ENCODE assay signal across 8 cellular contexts in genomic region chr10:26860542-26861325, GRCh38. TPM values are rescaled to one million over a fixed set of nuclear protein-coding genes. Genes with fewer than 3 reads are reported as not detected.
A peak's percentile ranks its signal among the peaks of the same experiment; 100 is the strongest.
DNase-seq lines count a peak whose midpoint lies in the region; ATAC-seq and TF ChIP-seq lines count a peak whose summit lies in the region.

TSS of gene ABI1 (minus strand) at chr10:26860958. CDS start at chr10:26860863, 95 bp downstream.

- TF ChIP-seq CTCF in GM10266 (IDR thresholded peaks at IDR 0.05; ENCODE audit: control insufficient read depth, insufficient read depth, low read depth, missing control alignments) (peak; percentile 63), suprapubic skin (IDR thresholded peaks at IDR 0.05) (peak in 1 of 2 donors; percentile 89)

- TF ChIP-seq POLR2A in suprapubic skin (IDR thresholded peaks at IDR 0.05) = peak in 1 of 2 donors; percentile 82

- H3K27ac ChIP-seq in suprapubic skin = peak within 1 kb of the TSS; percentile 98

- peaks cover 5 to 10% of the 10 kb centered on the region in 2 donors for H3K36me3 Mint-ChIP-seq in activated naive CD4-positive, alpha-beta T cell treated with anti-CD3 and anti-CD28 coated beads, Interleukin-2, amount 50 U/mL, for 72 hours

- no peaks in the 10 kb centered on the region for H3K9me3 Mint-ChIP-seq in activated naive CD4-positive, alpha-beta T cell treated with anti-CD3 and anti-CD28 coated beads, Interleukin-2, amount 50 U/mL, for 72 hours

- peak; percentile 74 for ATAC-seq in HG02588 (IDR thresholded peaks at IDR 0.05; ENCODE audit: unreplicated experiment)
- peak; percentile 86 to 94 for ATAC-seq in activated naive CD4-positive, alpha-beta T cell treated with anti-CD3 and anti-CD28 coated beads, Interleukin-2, amount 50 U/mL, for 72 hours

- peaks cover 35% of the 10 kb centered on the region for H3K4me1 ChIP-seq in suprapubic skin

- WGBS in suprapubic skin = under 1% methylated on average over 39 of the region's 57 CpGs

- no peaks in the 10 kb centered on the region for H3K9me3 ChIP-seq in suprapubic skin

- TF ChIP-seq EP300 in suprapubic skin (IDR thresholded peaks at IDR 0.05) = no peak

- DNase-seq in GM10266 (ENCODE audit: extremely low spot score) (peak; percentile 95), NCI-H1092 treated with DMSO at 0.1 percent for 48 hours (lab: John Stamatoyannopoulos, UW) (peak; percentile 97), SKM-1 (lab: John Stamatoyannopoulos, UW; ENCODE audit: unreplicated experiment) (peak; percentile 80), globus pallidus (ENCODE audit: low spot score) (peak; percentile 99), nucleus accumbens (lab: John Stamatoyannopoulos, UW) (peak; percentile 69 to 100 (median 97)), suprapubic skin (ENCODE audit: low spot score in 2 of 2) (peak; percentile 98 to 99)
- peak; percentile 97 to 99 for DNase-seq in activated naive CD4-positive, alpha-beta T cell treated with anti-CD3 and anti-CD28 coated beads, Interleukin-2, amount 50 U/mL, for 72 hours (ENCODE audit: low spot score in 2 of 2)

- H3K27me3 ChIP-seq in suprapubic skin = no peaks in the 10 kb centered on the region

- no peaks in the 10 kb centered on the region for H3K36me3 ChIP-seq in suprapubic skin

- H3K27ac Mint-ChIP-seq in activated naive CD4-positive, alpha-beta T cell treated with anti-CD3 and anti-CD28 coated beads, Interleukin-2, amount 50 U/mL, for 72 hours = peak within 1 kb of the TSS; percentile 98 to 99

- peak within 1 kb of the TSS; percentile 96 for H3K4me3 ChIP-seq in suprapubic skin

RNA-seq across cellular contexts. Expression of gene ABI1, which starts in this region (rescaled TPM):
- 10 to 100 TPM; 38.3 to 51.4 TPM for total RNA-seq in activated naive CD4-positive, alpha-beta T cell treated with anti-CD3 and anti-CD28 coated beads, Interleukin-2, amount 50 U/mL, for 72 hours
- total RNA-seq in suprapubic skin = 10 to 100 TPM; 62.9 to 78.8 (median 71.8) TPM

Comparison
In these comparisons a context has a peak if more than half of its experiments do, and no peak if none do; other contexts are left out.
1. Peak in every context shown above with its lines: DNase-seq, ATAC-seq, H3K4me3 ChIP-seq and H3K27ac ChIP-seq.